Comparison of ENCODE assay signal across 11 cellular contexts in the genomic region with DNA sequence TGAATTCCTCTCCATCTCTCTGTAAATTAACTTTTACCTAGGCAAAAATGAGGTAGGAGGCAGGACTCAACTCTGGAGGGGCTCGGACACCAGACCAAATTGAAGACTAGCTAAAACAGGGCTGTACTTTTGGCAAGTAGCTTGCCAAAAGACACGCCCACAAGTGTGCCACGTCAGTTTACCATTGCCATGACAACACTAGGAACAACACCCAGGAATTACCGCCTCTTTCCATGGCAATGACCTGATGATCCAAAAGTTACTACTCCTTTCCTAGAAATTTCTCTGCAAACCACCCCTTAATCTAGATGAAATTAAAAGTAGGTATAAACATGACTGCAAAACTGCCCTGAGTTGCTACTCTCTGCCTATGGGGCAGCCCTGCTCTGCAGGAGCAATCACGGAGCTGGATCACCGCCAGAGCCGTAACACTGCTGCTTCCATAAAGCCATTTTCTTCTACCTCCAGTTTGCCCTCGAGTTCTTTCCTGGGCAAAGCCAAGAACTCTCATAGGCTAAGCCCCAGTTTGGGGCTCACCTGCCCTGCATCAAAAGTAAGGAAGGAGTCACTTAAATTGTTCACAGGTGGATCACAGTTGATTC.
DNase-seq lines count a peak whose midpoint lies in the region; TF ChIP-seq lines count a peak whose summit lies in the region.
"Had no signal": no experiment of that assay in that cellular context is flagged by ENCODE, and none has a peak within 500 bp of the region (broad histone marks: within the 10 kb centered on the region; RNA-seq: fewer than 3 reads in every experiment).

No MANE protein-coding gene starts in this region.

- H3K27me3 Mint-ChIP-seq in Caco-2 (ENCODE audit: insufficient read depth, unreplicated experiment), result no peaks in the 10 kb centered on the region

- H3K27me3 ChIP-seq in MM.1S (replicated peaks; ENCODE audit: insufficient read depth, low read length) (no peaks in the 10 kb centered on the region), Caco-2 (replicated peaks; ENCODE audit: control insufficient read depth, insufficient read depth, low read length) (no peaks in the 10 kb centered on the region; the same call in 1 of the 2 replicates)
- H3K27me3 ChIP-seq: BLaER1 treated with 17β-estradiol and CSF1 and Interleukin-3, amounts not matched to agents 10 nM and 100 nM; dorsolateral prefrontal cortex had no signal

- H3K4me2 ChIP-seq in MM.1S (ENCODE audit: low read depth, low read length), result no peak overlapping the region
- H3K4me2 ChIP-seq: BLaER1 treated with 17β-estradiol and CSF1 and Interleukin-3, amounts not matched to agents 10 nM and 100 nM had no signal

- H2AFZ ChIP-seq in MM.1S (ENCODE audit: low read length), result no peak overlapping the region

- no peaks in the 10 kb centered on the region for H3K79me2 ChIP-seq in MM.1S (ENCODE audit: low read length)

- no peak overlapping the region for H3K27ac Mint-ChIP-seq in Caco-2 (ENCODE audit: unreplicated experiment)

- no peaks in the 10 kb centered on the region for H3K9me3 ChIP-seq in MM.1S (replicated peaks; ENCODE audit: insufficient read depth, low read length)
- H3K9me3 ChIP-seq in Caco-2, result no peaks in the 10 kb centered on the region

- H3K36me3 ChIP-seq in MM.1S (replicated peaks; ENCODE audit: insufficient read depth, low read length) (no peaks in the 10 kb centered on the region), Caco-2 (ENCODE audit: control insufficient read depth, insufficient read depth, low read length) (no peaks in the 10 kb centered on the region)
- H3K36me3 ChIP-seq: BLaER1 treated with 17β-estradiol and CSF1 and Interleukin-3, amounts not matched to agents 10 nM and 100 nM had no signal

- in situ Hi-C loops in astrocyte of the spinal cord (cut with HindIII; ENCODE audit: low sequenced_read_pairs), result no loop called here

- DNase-seq in AG20443 (ENCODE audit: low spot score), result peak; percentile 42
- DNase-seq in HFF-Myc (ENCODE audit: extremely low read depth, low read depth), result peak; percentile 7
- peak; percentile 22 for DNase-seq in astrocyte of the spinal cord (ENCODE audit: low read depth, low spot score)
- peak; percentile 65 for DNase-seq in kidney tubule cell (ENCODE audit: low spot score)
- DNase-seq in activated CD4-positive, alpha-beta T cell treated with anti-CD3 and anti-CD28 coated beads for 1 hour, result no peak
- DNase-seq in MM.1S, result no peak
- no peak for DNase-seq in Caco-2
- DNase-seq in H4 (ENCODE audit: low spot score), result no peak
- DNase-seq: dorsolateral prefrontal cortex, NCI-H1436 had no signal

- TF ChIP-seq CTCF in HFF-Myc (IDR thresholded peaks at IDR 0.05; ENCODE audit: low read depth, low read length, missing control alignments) (no peak), astrocyte of the spinal cord (IDR thresholded peaks at IDR 0.05; ENCODE audit: low read depth, low read length) (no peak), MM.1S (IDR thresholded peaks at IDR 0.05; ENCODE audit: low read length) (no peak), Caco-2 (IDR thresholded peaks at IDR 0.05; ENCODE audit: insufficient read depth in 1 of 2, low read depth in 1 of 2, low read length in 1 of 2, severe bottlenecking in 1 of 2, unreplicated experiment in 1 of 2) (no peak)

- H3K9me2 ChIP-seq in MM.1S (replicated peaks; ENCODE audit: insufficient read depth, low read length), result no peaks in the 10 kb centered on the region

- no peaks in the 10 kb centered on the region for H3K4me1 Mint-ChIP-seq in Caco-2 (ENCODE audit: low read depth, unreplicated experiment)

- BruUV-seq in Caco-2 (replicated peaks; lab: Mats Ljungman, UMichigan), result no TSS peak

- H3K4me3 ChIP-seq in HFF-Myc (replicated peaks; ENCODE audit: low read depth, low read length) (no peak overlapping the region), astrocyte of the spinal cord (ENCODE audit: low read depth, low read length) (no peak overlapping the region), MM.1S (ENCODE audit: low read length) (no peak overlapping the region), Caco-2 (ENCODE audit: low read depth, low read length) (no peak overlapping the region)
- H3K4me3 ChIP-seq: BLaER1 treated with 17β-estradiol and CSF1 and Interleukin-3, amounts not matched to agents 10 nM and 100 nM; dorsolateral prefrontal cortex had no signal

- intact Hi-C loops in Caco-2 (cut with micrococcal nuclease; ENCODE audit: unreplicated experiment), result no loop called here

- CTCF ChIA-PET in Caco-2 (lab: Charles Lee), result no interaction called here

- no peaks in the 10 kb centered on the region for H4K20me1 ChIP-seq in MM.1S (ENCODE audit: insufficient read depth, low read length)
- H4K20me1 ChIP-seq: BLaER1 treated with 17β-estradiol and CSF1 and Interleukin-3, amounts not matched to agents 10 nM and 100 nM had no signal

- no peak overlapping the region for H3K9ac ChIP-seq in MM.1S (ENCODE audit: low read length)
- H3K9ac ChIP-seq: BLaER1 treated with 17β-estradiol and CSF1 and Interleukin-3, amounts not matched to agents 10 nM and 100 nM had no signal

- H3F3A ChIP-seq in MM.1S (ENCODE audit: insufficient read depth, low read length), result no peaks in the 10 kb centered on the region

- no peaks in the 10 kb centered on the region for H3K4me1 ChIP-seq in MM.1S (ENCODE audit: low read length)
- H3K4me1 ChIP-seq in Caco-2, result no peaks in the 10 kb centered on the region
- H3K4me1 ChIP-seq: BLaER1 treated with 17β-estradiol and CSF1 and Interleukin-3, amounts not matched to agents 10 nM and 100 nM had no signal

- no peak overlapping the region for H3K4me3 Mint-ChIP-seq in Caco-2 (ENCODE audit: unreplicated experiment)

- no peaks in the 10 kb centered on the region for H3K36me3 Mint-ChIP-seq in Caco-2 (ENCODE audit: insufficient read depth, unreplicated experiment)

- POLR2A ChIA-PET in Caco-2 (lab: Charles Lee), result no interaction called here

- no peak overlapping the region for H3K27ac ChIP-seq in MM.1S (ENCODE audit: low read length)
- H3K27ac ChIP-seq: BLaER1 treated with 17β-estradiol and CSF1 and Interleukin-3, amounts not matched to agents 10 nM and 100 nM; dorsolateral prefrontal cortex had no signal

- peaks cover 8% of the 10 kb centered on the region for H3K9me3 Mint-ChIP-seq in Caco-2 (ENCODE audit: unreplicated experiment)

Comparison
In these comparisons a context has a peak if more than half of its experiments do, and no peak if none do; other contexts are left out.
1. DNase-seq: peak in AG20443 (single experiment), HFF-Myc (single experiment), astrocyte of the spinal cord (single experiment) and kidney tubule cell (single experiment); none in activated CD4-positive, alpha-beta T cell treated with anti-CD3 and anti-CD28 coated beads for 1 hour (single experiment), MM.1S (single experiment), Caco-2 (0 of 2) and H4 (single experiment).